In genomic region chr7:16433568-16434122, GRCh38 we compare ENCODE assay signal across 18 cellular contexts. TPM values are rescaled to one million over a fixed set of nuclear protein-coding genes. Genes with fewer than 3 reads are reported as not detected.
"Had no signal": no experiment of that assay in that cellular context is flagged by ENCODE, and none has a peak within 500 bp of the region (broad histone marks: within the 10 kb centered on the region; RNA-seq: fewer than 3 reads in every experiment).

No MANE protein-coding gene starts in this region.

- ATAC-seq: body of pancreas; effector memory CD8-positive, alpha-beta T cell; left colon; T-helper 17 cell had no signal

- H3K4me3 Mint-ChIP-seq: effector memory CD8-positive, alpha-beta T cell; memory B cell; nephron progenitor cell; T-helper 17 cell had no signal

- H3K4me1 Mint-ChIP-seq: memory B cell, nephron progenitor cell, T-helper 17 cell had no signal

- H3K4me1 ChIP-seq: body of pancreas had no signal

- H3K9me3 ChIP-seq: body of pancreas, ovary, stomach had no signal

- H3K9me3 Mint-ChIP-seq: effector memory CD8-positive, alpha-beta T cell; memory B cell; nephron progenitor cell had no signal

- H3K4me3 ChIP-seq: body of pancreas, coronary artery, ovary, skin epidermis had no signal

- H3K36me3 Mint-ChIP-seq: memory B cell had no signal

- H3K36me3 ChIP-seq: ovary, stomach had no signal

- H3K27ac ChIP-seq: body of pancreas, coronary artery, ovary, skin epidermis, stomach had no signal

- H3K27me3 Mint-ChIP-seq: effector memory CD8-positive, alpha-beta T cell had no signal

- DNase-seq: activated CD4-positive, CD25-positive, alpha-beta regulatory T cell; activated naive CD4-positive, alpha-beta T cell treated with anti-CD3 and anti-CD28 coated beads, Interleukin-2, amount 50 U/mL, for 16 hours; activated T-cell treated with anti-CD3 and anti-CD28 coated beads, Interleukin-2, amount 50 U/mL, for 1 hour; body of pancreas; central memory CD4-positive, alpha-beta T cell; effector memory CD8-positive, alpha-beta T cell; glutamatergic neuron; left colon; nephron progenitor cell; ovary; retina; stomach; T-helper 17 cell had no signal

- H3K27ac Mint-ChIP-seq: effector memory CD8-positive, alpha-beta T cell; memory B cell; nephron progenitor cell; T-helper 17 cell had no signal

- H3K27me3 ChIP-seq: body of pancreas, ovary, stomach had no signal

RNA-seq across cellular contexts. Expression of gene SOSTDC1, which starts 31.9 kb away (rescaled TPM):
- total RNA-seq: body of pancreas, epithelial cell of proximal tubule, fibroblast of villous mesenchyme, T-helper 17 cell had no signal
